8 cellular contexts compared by ENCODE assay signal in the genomic region with DNA sequence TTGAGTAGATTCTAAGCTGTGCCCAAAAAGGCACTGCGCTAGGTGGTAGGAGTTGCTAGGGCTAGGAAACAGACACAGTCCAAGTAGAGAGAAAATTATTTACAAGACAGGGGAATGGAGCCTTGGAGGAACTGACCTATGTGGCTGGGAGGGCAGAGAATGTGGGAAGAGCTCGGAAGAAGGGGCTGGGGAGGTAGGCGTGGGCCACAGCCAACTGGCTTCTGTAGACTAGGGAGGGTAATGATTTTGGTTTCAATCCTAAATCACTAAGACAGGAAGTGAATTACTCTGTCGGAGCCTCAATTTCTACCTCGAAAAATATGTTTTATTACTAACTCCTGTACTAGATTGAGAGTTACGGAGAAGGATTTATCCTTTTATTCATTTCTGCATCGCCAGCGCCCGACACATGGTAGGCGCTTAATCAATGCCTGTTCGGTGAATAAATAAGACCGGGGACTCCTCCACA. TPM values are rescaled to one million over a fixed set of nuclear protein-coding genes. Genes with fewer than 3 reads are reported as not detected.
DNase-seq lines count a peak whose midpoint lies in the region; ATAC-seq and FAIRE-seq lines count a peak whose summit lies in the region.

No MANE protein-coding gene starts in this region.

- DNase-seq in Right ventricle myocardium inferior (ENCODE audit: missing footprints) (no peak), cardiac septum (ENCODE audit: low spot score) (no peak), HTR-8/SVneo (ENCODE audit: insufficient read length, low spot score) (peak; percentile 19), islet precursor cell (peak; percentile 79), NCI-H748 (lab: John Stamatoyannopoulos, UW; ENCODE audit: unreplicated experiment) (no peak), cerebellar nuclear complex (lab: John Stamatoyannopoulos, UW) (no peak)

- H3K27ac ChIP-seq in angular gyrus (ENCODE audit: low read depth, low read length), result peak overlapping the region; percentile 92

- no peak for FAIRE-seq in HTR-8/SVneo (lab: Jason Lieb, UNC)

- intact Hi-C loops in Right ventricle myocardium inferior (cut with DNase I), result loop anchor here (2.0 to 10.0 kb wide), 3 partner anchors 14 to 748 kb away; a partner anchor contains a TSS
- intact Hi-C loops in cardiac septum (cut with DNase I), result loop anchor here (2.0 to 5.0 kb wide), 4 partner anchors 14 to 89 kb away; a partner anchor contains a TSS

- H3K27me3 Mint-ChIP-seq in stimulated activated naive CD8-positive, alpha-beta T cell treated with anti-CD3 and anti-CD28 coated beads, Interleukin-15, Interleukin-2, amounts not matched to agents 100 ng/mL and 50 ng/mL, for 24 hours, result no peaks in the 10 kb centered on the region

- H3K4me1 Mint-ChIP-seq in stimulated activated naive CD8-positive, alpha-beta T cell treated with anti-CD3 and anti-CD28 coated beads, Interleukin-15, Interleukin-2, amounts not matched to agents 100 ng/mL and 50 ng/mL, for 24 hours (ENCODE audit: low read depth), result peaks cover 50% of the 10 kb centered on the region

- H3K27ac Mint-ChIP-seq in stimulated activated naive CD8-positive, alpha-beta T cell treated with anti-CD3 and anti-CD28 coated beads, Interleukin-15, Interleukin-2, amounts not matched to agents 100 ng/mL and 50 ng/mL, for 24 hours, result peak overlapping the region; percentile 86

- H3K4me3 Mint-ChIP-seq in stimulated activated naive CD8-positive, alpha-beta T cell treated with anti-CD3 and anti-CD28 coated beads, Interleukin-15, Interleukin-2, amounts not matched to agents 100 ng/mL and 50 ng/mL, for 24 hours, result peak overlapping the region; percentile 95

- H3K9me3 Mint-ChIP-seq in stimulated activated naive CD8-positive, alpha-beta T cell treated with anti-CD3 and anti-CD28 coated beads, Interleukin-15, Interleukin-2, amounts not matched to agents 100 ng/mL and 50 ng/mL, for 24 hours, result no peaks in the 10 kb centered on the region

- peak; percentile 18 for ATAC-seq in Right ventricle myocardium inferior

- peaks cover 24% of the 10 kb centered on the region for H3K36me3 Mint-ChIP-seq in stimulated activated naive CD8-positive, alpha-beta T cell treated with anti-CD3 and anti-CD28 coated beads, Interleukin-15, Interleukin-2, amounts not matched to agents 100 ng/mL and 50 ng/mL, for 24 hours (ENCODE audit: low read depth)

RNA-seq across cellular contexts. Expression of a gene that starts 0.5 kb away (rescaled TPM):
- total RNA-seq in Right ventricle myocardium inferior (20.4 TPM), cardiac septum (23.7 TPM)

RNA-seq across cellular contexts. Expression of a gene that starts 31.9 kb away (rescaled TPM):
- 0.11 TPM for total RNA-seq in Right ventricle myocardium inferior
- 0.11 TPM for total RNA-seq in cardiac septum

Comparison
In these comparisons a context has a peak if more than half of its experiments do, and no peak if none do; other contexts are left out.
1. DNase-seq: peak in HTR-8/SVneo (single experiment) and islet precursor cell (single experiment); none in Right ventricle myocardium inferior (single experiment), cardiac septum (single experiment), NCI-H748 (single experiment) and cerebellar nuclear complex (0 of 2).